8 cellular contexts compared by ENCODE assay signal in the genomic region with DNA sequence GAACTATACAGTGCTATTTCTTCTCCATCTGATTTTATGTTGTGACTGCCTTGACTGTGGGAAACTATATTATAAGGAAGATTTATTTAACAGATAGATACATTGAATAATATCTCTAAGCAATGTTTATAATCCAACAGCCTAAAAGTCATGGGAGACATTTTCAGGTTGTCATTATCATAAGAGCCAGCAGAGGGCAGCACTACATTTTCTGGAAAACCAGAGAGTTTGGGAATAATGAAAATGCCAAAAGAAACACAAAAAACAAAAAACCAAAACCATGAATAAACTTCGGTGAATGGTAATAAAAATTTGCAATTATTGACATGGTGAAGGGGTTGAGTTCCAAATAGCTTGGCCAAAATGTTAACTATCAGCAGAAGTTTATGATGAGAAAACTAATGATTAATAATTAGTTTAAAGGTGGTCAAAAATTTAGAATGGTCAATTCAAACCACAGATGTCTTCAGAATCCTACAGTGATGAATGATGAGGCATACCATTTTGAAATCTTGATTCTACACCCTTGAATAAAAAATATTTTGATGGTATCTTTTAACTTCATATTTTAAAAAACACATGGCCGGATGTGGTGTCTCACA. TPM values are rescaled to one million over a fixed set of nuclear protein-coding genes. Genes with fewer than 3 reads are reported as not detected.
DNase-seq lines count a peak whose midpoint lies in the region; ATAC-seq and TF ChIP-seq lines count a peak whose summit lies in the region.
"Had no signal": no experiment of that assay in that cellular context is flagged by ENCODE, and none has a peak within 500 bp of the region (broad histone marks: within the 10 kb centered on the region; RNA-seq: fewer than 3 reads in every experiment).

No MANE protein-coding gene starts in this region.

- H3K4me1 Mint-ChIP-seq in Calu3 (ENCODE audit: low read depth, unreplicated experiment) (peaks cover 20% of the 10 kb centered on the region), H9 (peaks cover 6 to 12% of the 10 kb centered on the region in 2 experiments), endodermal cell (peaks cover 10% of the 10 kb centered on the region), nephron (peaks cover 27% of the 10 kb centered on the region)

- H4K5ac ChIP-seq in H9 (ENCODE audit: insufficient read length, low read depth, low read length) = no peak overlapping the region

- H3K9me3 Mint-ChIP-seq in Calu3 (ENCODE audit: low read depth, unreplicated experiment) = peaks cover 3% of the 10 kb centered on the region
- H3K9me3 Mint-ChIP-seq in H9 = peaks cover 5 to 7% of the 10 kb centered on the region in 2 experiments; a peak in 4 of 5 replicates
- peaks cover 26% of the 10 kb centered on the region for H3K9me3 Mint-ChIP-seq in endodermal cell
- H3K9me3 Mint-ChIP-seq in nephron = peaks cover 17% of the 10 kb centered on the region
- H3K9me3 Mint-ChIP-seq: activated B cell treated with CpG ODN at 0.5 μM for 24 hours had no signal

- no peak overlapping the region for H4K8ac ChIP-seq in H9 (replicated peaks; ENCODE audit: insufficient read length, low read depth, low read length)

- no peak overlapping the region for H3K9ac ChIP-seq in H9 (ENCODE audit: extremely low read depth, insufficient read length, low read length)
- H3K9ac ChIP-seq in endodermal cell (ENCODE audit: extremely low read depth, low read length, poor library complexity, severe bottlenecking) = no peak overlapping the region

- intact Hi-C loops in Calu3 (cut with micrococcal nuclease; ENCODE audit: unreplicated experiment) = loop anchor here (2.0 to 10.0 kb wide), 2 partner anchors 96 to 390 kb away; no protein-coding TSS in a partner anchor

- TF ChIP-seq CTCF in Calu3 (IDR thresholded peaks at IDR 0.05; ENCODE audit: unreplicated experiment) (peak; percentile 67), H9 (conservative IDR thresholded peaks at IDR 0.05) (peak; percentile 86), endodermal cell (conservative IDR thresholded peaks at IDR 0.05) (peak; percentile 91), nephron (IDR thresholded peaks at IDR 0.05; ENCODE audit: unreplicated experiment in 3 of 3) (peak; percentile 66 to 83 (median 78))

- H3K9me3 ChIP-seq in H9 (ENCODE audit: control insufficient read depth, low read depth, low read length) = no peaks in the 10 kb centered on the region
- H3K9me3 ChIP-seq in endodermal cell (ENCODE audit: control insufficient read depth, low read length) = peaks cover 16% of the 10 kb centered on the region

- H4K20me1 ChIP-seq in H9 (ENCODE audit: control insufficient read depth, insufficient read depth, insufficient read length) = no peaks in the 10 kb centered on the region

- no peak overlapping the region for H3K4me2 ChIP-seq in H9 (ENCODE audit: insufficient read depth, insufficient read length, low read length)

- H2AK5ac ChIP-seq in H9 (ENCODE audit: insufficient read length, low read length) = no peak overlapping the region

- no CpG with 5 or more reads among the region's 2 CpGs for WGBS in H9 (ENCODE audit: extremely low coverage, insufficient read length, low lambda C conversion rate)
- 86 to 92% methylated on average over 2 of the region's 2 CpGs for WGBS in endodermal cell (ENCODE audit: insufficient coverage in 1 of 2, insufficient read length in 1 of 2), 2 experiments

- H2BK5ac ChIP-seq in H9 (ENCODE audit: insufficient read length, low read length) = no peak overlapping the region

- H2BK20ac ChIP-seq in H9 (ENCODE audit: low read depth, low read length, poor library complexity, severe bottlenecking) = no peak overlapping the region

- H3K4me1 ChIP-seq in H9 (ENCODE audit: insufficient read depth, low read length) (no peaks in the 10 kb centered on the region), endodermal cell (ENCODE audit: control insufficient read depth, insufficient read depth, low read length) (peaks cover 6% of the 10 kb centered on the region)

- DNase-seq in Calu3 = peak; percentile 50
- no peak for DNase-seq in H9
- peak; percentile 38 for DNase-seq in RPMI8226
- peak; percentile 76 for DNase-seq in endodermal cell
- no peak for DNase-seq in NCI-H1048 (lab: John Stamatoyannopoulos, UW)
- DNase-seq: activated B cell treated with CpG ODN at 0.5 μM for 24 hours had no signal

- no peak for ATAC-seq in HG03196 (IDR thresholded peaks at IDR 0.05; ENCODE audit: unreplicated experiment)

- no peak overlapping the region for H3K4me3 Mint-ChIP-seq in Calu3 (ENCODE audit: low read depth, unreplicated experiment)
- H3K4me3 Mint-ChIP-seq in H9 = no peak overlapping the region
- no peak overlapping the region for H3K4me3 Mint-ChIP-seq in endodermal cell
- H3K4me3 Mint-ChIP-seq in nephron = peak overlapping the region in 2 of 3 experiments; percentile 2 to 19
- H3K4me3 Mint-ChIP-seq: activated B cell treated with CpG ODN at 0.5 μM for 24 hours had no signal

- no peaks in the 10 kb centered on the region for H3K27me3 Mint-ChIP-seq in Calu3 (ENCODE audit: unreplicated experiment)
- H3K27me3 Mint-ChIP-seq in H9 (ENCODE audit: low read depth) = 0 out of 2 replicates have a peak, but pooled peaks cover 1% of the 10 kb centered on the region
- H3K27me3 Mint-ChIP-seq in endodermal cell (ENCODE audit: insufficient read depth) = no peaks in the 10 kb centered on the region
- H3K27me3 Mint-ChIP-seq in nephron (ENCODE audit: low read depth) = no peaks in the 10 kb centered on the region
- H3K27me3 Mint-ChIP-seq: activated B cell treated with CpG ODN at 0.5 μM for 24 hours had no signal

- no peak overlapping the region for H3K56ac ChIP-seq in H9 (ENCODE audit: insufficient read length, low read depth, low read length)

- no TSS peak for BruUV-seq in Calu3 (replicated peaks; lab: Mats Ljungman, UMichigan)

- no peak overlapping the region for H2AFZ ChIP-seq in H9 (ENCODE audit: low read length)

- H3K27me3 ChIP-seq in H9 (ENCODE audit: insufficient read depth, low read length) = no peaks in the 10 kb centered on the region
- H3K27me3 ChIP-seq in endodermal cell (ENCODE audit: control insufficient read depth, insufficient read depth, low read length, poor library complexity, severe bottlenecking) = no peaks in the 10 kb centered on the region

- no peak overlapping the region for H3K4me3 ChIP-seq in endodermal cell (ENCODE audit: low read length)

- H4K91ac ChIP-seq in H9 (ENCODE audit: insufficient read length, low read depth, low read length) = no peak overlapping the region

- H3K27ac ChIP-seq in H9 (ENCODE audit: insufficient read length, low read depth, low read length) = no peak overlapping the region
- H3K27ac ChIP-seq in endodermal cell (ENCODE audit: low read depth, low read length) = no peak overlapping the region

- no peak overlapping the region for H3K14ac ChIP-seq in H9 (ENCODE audit: insufficient read depth, low read length)

- H3K36me3 ChIP-seq in endodermal cell (ENCODE audit: control insufficient read depth, insufficient read depth, low read length) = peaks cover 54% of the 10 kb centered on the region

- H3K23ac ChIP-seq in H9 (ENCODE audit: insufficient read length, low read depth, low read length) = no peak overlapping the region

- H2BK12ac ChIP-seq in H9 (ENCODE audit: insufficient read length, low read depth, low read length) = no peak overlapping the region

- H3K79me2 ChIP-seq in H9 (ENCODE audit: insufficient read depth, low read length) = peaks cover 7% of the 10 kb centered on the region; the same call in 1 of the 2 replicates

- no peak overlapping the region for H2BK15ac ChIP-seq in H9 (ENCODE audit: low read depth, low read length)

- peaks cover 55% of the 10 kb centered on the region for H3K36me3 Mint-ChIP-seq in Calu3 (ENCODE audit: insufficient read depth, unreplicated experiment)
- peaks cover 54 to 78% (median 66%) of the 10 kb centered on the region in 3 experiments for H3K36me3 Mint-ChIP-seq in H9 (ENCODE audit: insufficient read depth in 1 of 3, low read depth in 3 of 3)
- H3K36me3 Mint-ChIP-seq in endodermal cell (ENCODE audit: low read depth) = peaks cover 63% of the 10 kb centered on the region
- H3K36me3 Mint-ChIP-seq in nephron (ENCODE audit: low read depth) = peaks cover 63% of the 10 kb centered on the region

- no peak overlapping the region for H3T11ph ChIP-seq in H9 (ENCODE audit: low read length)

- CTCF ChIA-PET in Calu3 (lab: Charles Lee) = no interaction called here

- no peak overlapping the region for H3K4ac ChIP-seq in H9 (ENCODE audit: low read depth, low read length)

- no peak overlapping the region for H3K27ac Mint-ChIP-seq in Calu3 (ENCODE audit: unreplicated experiment)
- H3K27ac Mint-ChIP-seq in H9 = peak overlapping the region in 1 of 3 experiments; percentile 85; a peak in 1 of 7 replicates
- H3K27ac Mint-ChIP-seq in endodermal cell = peak overlapping the region; percentile 72
- H3K27ac Mint-ChIP-seq in nephron = no peak overlapping the region

- H3K23me2 ChIP-seq in H9 (ENCODE audit: insufficient read length, low read depth, low read length, poor library complexity, severe bottlenecking) = peaks cover 3% of the 10 kb centered on the region

- H3K18ac ChIP-seq in H9 (ENCODE audit: insufficient read length, low read depth, low read length) = no peak overlapping the region

- H2BK120ac ChIP-seq in H9 (ENCODE audit: low read depth, low read length, poor library complexity, severe bottlenecking) = no peak overlapping the region

- H3K79me1 ChIP-seq in H9 (ENCODE audit: insufficient read depth, low read depth, low read length, poor library complexity, severe bottlenecking) = peaks cover 3% of the 10 kb centered on the region

RNA-seq across cellular contexts. Expression of gene EEF1B2, which starts 4.7 kb away (rescaled TPM):
- total RNA-seq in Calu3 (2022) (340 and 415 TPM in 2 replicates), H9 (2021) (763 and 768 TPM in 2 replicates), endodermal cell (100 to 1,000 TPM; 518 to 562 TPM)
- polyA plus RNA-seq in endodermal cell (2013, experiment 1 of 2) = 620 TPM
- 612 TPM for polyA plus RNA-seq in endodermal cell (2013, experiment 2 of 2)

RNA-seq across cellular contexts. Expression of gene NDUFS1, which starts 5.1 kb away (rescaled TPM):
- total RNA-seq in Calu3 (2022) (79.2 and 81.0 TPM in 2 replicates), H9 (2021) (102 and 103 TPM in 2 replicates), endodermal cell (10 to 100 TPM; 88.3 to 91.5 TPM)
- 66.8 TPM for polyA plus RNA-seq in endodermal cell (2013, experiment 1 of 2)
- polyA plus RNA-seq in endodermal cell (2013, experiment 2 of 2) = 54.6 TPM

Comparison
In these comparisons a context has a peak if more than half of its experiments do, and no peak if none do; other contexts are left out.
1. DNase-seq: peak in Calu3 (single experiment), RPMI8226 (single experiment) and endodermal cell (single experiment); none in H9 (single experiment) and NCI-H1048 (single experiment).
2. H3K4me3 Mint-ChIP-seq: peak in nephron (2 of 3); none in Calu3 (single experiment), H9 (0 of 2) and endodermal cell (single experiment).
3. Peak in every context shown above with its lines, with median percentiles within 50 percentile points of each other: CTCF ChIP-seq.